Comparison of ENCODE assay signal across 26 cellular contexts in the genomic region with DNA sequence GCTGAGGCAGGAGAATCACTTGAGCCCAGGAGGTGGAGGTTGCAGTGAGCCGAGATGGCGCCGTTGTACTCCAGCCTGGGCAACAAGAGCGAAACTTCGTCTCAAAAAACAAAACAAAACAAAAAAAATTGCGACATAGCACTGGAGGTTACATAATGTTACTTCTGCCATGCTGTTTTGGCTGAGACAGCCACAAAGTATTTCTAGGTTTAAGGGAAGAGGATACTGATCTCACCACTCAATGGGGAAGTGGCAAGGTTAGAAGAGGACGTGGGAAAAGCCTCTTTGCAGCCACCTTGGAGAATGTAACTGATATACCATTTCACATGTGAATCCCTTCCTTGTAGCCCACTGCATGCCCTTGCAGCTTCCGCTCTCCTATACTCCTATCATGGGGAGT.
DNase-seq lines count a peak whose midpoint lies in the region.
"Had no signal": no experiment of that assay in that cellular context is flagged by ENCODE, and none has a peak within 500 bp of the region (broad histone marks: within the 10 kb centered on the region; RNA-seq: fewer than 3 reads in every experiment).

No MANE protein-coding gene starts in this region.

- no peak overlapping the region for H3K56ac ChIP-seq in mesendoderm (ENCODE audit: low read length)

- no peak overlapping the region for H3K18ac ChIP-seq in mesenchymal stem cell (ENCODE audit: low read depth in 1 of 2, low read length in 2 of 2)
- H3K18ac ChIP-seq in mesendoderm (ENCODE audit: low read length), result no peak overlapping the region

- no peak overlapping the region for H4K5ac ChIP-seq in mesendoderm (ENCODE audit: low read length)

- H3K27me3 ChIP-seq in mesenchymal stem cell (ENCODE audit: control insufficient read depth in 1 of 2, insufficient read depth in 1 of 2, low read length in 2 of 2) (peaks cover 31 to 75% of the 10 kb centered on the region in 2 experiments), H7 (ENCODE audit: control insufficient read depth, insufficient read depth, low read length) (no peaks in the 10 kb centered on the region), mesendoderm (ENCODE audit: insufficient read depth, low read length, poor library complexity) (no peaks in the 10 kb centered on the region)
- H3K27me3 ChIP-seq: BE2C, cardiac muscle cell had no signal

- H3K36me3 ChIP-seq in mesenchymal stem cell (ENCODE audit: control insufficient read depth in 1 of 2, insufficient read depth in 2 of 2, low read depth in 1 of 2, low read length in 2 of 2) (no peaks in the 10 kb centered on the region), H7 (replicated peaks; ENCODE audit: control insufficient read depth, insufficient read depth, low read length) (no peaks in the 10 kb centered on the region), mesendoderm (ENCODE audit: control insufficient read depth, insufficient read depth, low read length) (no peaks in the 10 kb centered on the region)
- H3K36me3 ChIP-seq: BE2C, cardiac muscle cell, esophagus squamous epithelium, neural progenitor cell, stomach, transverse colon had no signal

- H3K23ac ChIP-seq in mesenchymal stem cell (ENCODE audit: low read length in 2 of 2) (no peak overlapping the region), mesendoderm (ENCODE audit: low read length) (no peak overlapping the region)

- H2BK12ac ChIP-seq in mesenchymal stem cell (ENCODE audit: low read length in 2 of 2), result no peak overlapping the region

- H3K4me1 ChIP-seq in mesenchymal stem cell (ENCODE audit: control insufficient read depth, insufficient read depth, low read depth, low read length) (no peaks in the 10 kb centered on the region), mesendoderm (ENCODE audit: control insufficient read depth, low read depth, low read length) (peaks cover 12% of the 10 kb centered on the region)
- H3K4me1 ChIP-seq: BE2C, esophagus squamous epithelium, stomach, transverse colon had no signal

- DNase-seq in Ammon's horn (ENCODE audit: low spot score), result peak; percentile 42
- DNase-seq in M059J (ENCODE audit: low read depth), result peak; percentile 36
- peak; percentile 26 for DNase-seq in SKM-1 treated with dmso at 0.1 percent for 144 hours (lab: John Stamatoyannopoulos, UW; ENCODE audit: unreplicated experiment)
- peak; percentile 15 for DNase-seq in mesenchymal stem cell
- no peak for DNase-seq in putamen (ENCODE audit: low spot score)
- DNase-seq in GM03348 (ENCODE audit: low spot score), result no peak
- DNase-seq in H7, result no peak
- no peak for DNase-seq in mesendoderm
- DNase-seq: activated CD4-positive, alpha-beta T cell treated with anti-CD3 and anti-CD28 coated beads, Interleukin-2, amount 50 U/mL, for 1 hour; activated naive CD4-positive, alpha-beta T cell treated with anti-CD3 and anti-CD28 coated beads, Interleukin-2, amount 50 U/mL, for 16 hours; BE2C; cortex of kidney; DMS53; esophagus squamous epithelium; H9; left ventricle myocardium superior; NCI-H510A treated with DMSO at 0.1 percent for 48 hours; NK-92 treated with Interleukin-12 subunit alpha and Interleukin-12 subunit beta, amount 100 ng/mL, for 24 hours; posterior cingulate gyrus; stimulated activated CD4-positive, alpha-beta T cell treated with anti-CD3 and anti-CD28 coated beads, Interleukin-15, amount 100 ng/mL, for 24 hours; stomach; transverse colon had no signal

- no peaks in the 10 kb centered on the region for H3K9me3 ChIP-seq in mesenchymal stem cell (ENCODE audit: control insufficient read depth, low read length)
- H3K9me3 ChIP-seq: A549, BE2C, esophagus squamous epithelium, stomach, transverse colon had no signal

- no peak overlapping the region for H4K91ac ChIP-seq in mesenchymal stem cell (ENCODE audit: low read length)

- H2BK15ac ChIP-seq in mesenchymal stem cell (ENCODE audit: low read depth, poor library complexity, severe bottlenecking) (no peak overlapping the region), mesendoderm (replicated peaks; ENCODE audit: low read depth) (no peak overlapping the region)

- H3K14ac ChIP-seq in mesenchymal stem cell (ENCODE audit: low read length in 2 of 2), result no peak overlapping the region

- H2BK5ac ChIP-seq in mesenchymal stem cell (ENCODE audit: low read depth, low read length, poor library complexity, severe bottlenecking), result no peak overlapping the region
- no peak overlapping the region for H2BK5ac ChIP-seq in mesendoderm (ENCODE audit: low read length)

- H2BK120ac ChIP-seq in mesenchymal stem cell (ENCODE audit: low read depth, low read length) (no peak overlapping the region), mesendoderm (ENCODE audit: low read depth, low read length) (no peak overlapping the region)

- no peak overlapping the region for H3K9ac ChIP-seq in mesenchymal stem cell (ENCODE audit: low read length)
- no peak overlapping the region for H3K9ac ChIP-seq in mesendoderm (ENCODE audit: low read length)
- H3K9ac ChIP-seq: neural progenitor cell had no signal

- no peak overlapping the region for H2AFZ ChIP-seq in mesenchymal stem cell (ENCODE audit: low read depth, low read length)
- H2AFZ ChIP-seq: neural progenitor cell had no signal

- no peak overlapping the region for H3K4me2 ChIP-seq in mesenchymal stem cell (ENCODE audit: low read length, poor library complexity, severe bottlenecking)
- no peak overlapping the region for H3K4me2 ChIP-seq in mesendoderm (ENCODE audit: low read length)
- H3K4me2 ChIP-seq: A549, neural progenitor cell had no signal

- H3K79me2 ChIP-seq in mesendoderm (ENCODE audit: control insufficient read depth, insufficient read depth, low read length), result no peaks in the 10 kb centered on the region

- WGBS in mesenchymal stem cell, result 90% methylated on average over 7 of the region's 8 CpGs
- no CpG with 5 or more reads among the region's 8 CpGs for WGBS in mesendoderm (ENCODE audit: extremely low coverage, insufficient coverage, low lambda C conversion rate)

- H3K4me3 ChIP-seq in mesenchymal stem cell (ENCODE audit: insufficient read depth in 1 of 2, low read depth in 1 of 2, low read length in 2 of 2) (no peak overlapping the region), H7 (ENCODE audit: insufficient read depth, low read depth, low read length) (no peak overlapping the region), mesendoderm (ENCODE audit: low read length) (no peak overlapping the region)
- H3K4me3 ChIP-seq: A549, cardiac muscle cell, esophagus squamous epithelium, neural progenitor cell, SK-N-MC, stomach, transverse colon had no signal

- H3K27ac ChIP-seq in mesenchymal stem cell (ENCODE audit: low read length, poor library complexity, severe bottlenecking), result no peak overlapping the region
- no peak overlapping the region for H3K27ac ChIP-seq in mesendoderm (ENCODE audit: low read depth, low read length)
- H3K27ac ChIP-seq: A549, cardiac muscle cell, esophagus squamous epithelium, neural progenitor cell, SK-N-MC, stomach, transverse colon had no signal

- H3K4ac ChIP-seq in mesenchymal stem cell (ENCODE audit: low read depth in 1 of 2, low read length in 2 of 2) (no peak overlapping the region), mesendoderm (ENCODE audit: low read depth, low read length) (no peak overlapping the region)

- no peak overlapping the region for H4K8ac ChIP-seq in mesenchymal stem cell (ENCODE audit: low read length)
- no peak overlapping the region for H4K8ac ChIP-seq in mesendoderm (ENCODE audit: low read depth, low read length)

- H2AK5ac ChIP-seq in mesenchymal stem cell (ENCODE audit: low read length, severe bottlenecking), result no peak overlapping the region
- H2AK5ac ChIP-seq in mesendoderm (ENCODE audit: low read length), result no peak overlapping the region

- H3K79me1 ChIP-seq in mesenchymal stem cell (replicated peaks; ENCODE audit: low read length, poor library complexity, severe bottlenecking) (no peaks in the 10 kb centered on the region), mesendoderm (ENCODE audit: low read length) (no peaks in the 10 kb centered on the region)

Comparison
In these comparisons a context has a peak if more than half of its experiments do, and no peak if none do; other contexts are left out.
1. DNase-seq: peak in Ammon's horn (single experiment), M059J (single experiment), SKM-1 treated with dmso at 0.1 percent for 144 hours (single experiment) and mesenchymal stem cell (single experiment); none in putamen (single experiment), GM03348 (single experiment), H7 (single experiment) and mesendoderm (single experiment).